In genomic region chr5:37005946-37006540, GRCh38 we compare ENCODE assay signal across 8 cellular contexts.
DNase-seq lines count a peak whose midpoint lies in the region; ATAC-seq and TF ChIP-seq lines count a peak whose summit lies in the region.

No MANE protein-coding gene starts in this region.

- peaks cover 23% of the 10 kb centered on the region for H3K36me3 Mint-ChIP-seq in Caco-2 (ENCODE audit: insufficient read depth, unreplicated experiment)

- H3K9me3 Mint-ChIP-seq in Caco-2 (ENCODE audit: unreplicated experiment), result no peaks in the 10 kb centered on the region

- no peak for TF ChIP-seq EP300 in suprapubic skin (IDR thresholded peaks at IDR 0.05)

- no peak overlapping the region for H3K27ac Mint-ChIP-seq in Caco-2 (ENCODE audit: unreplicated experiment)

- CTCF ChIA-PET in Caco-2 (lab: Charles Lee), result interaction anchor here (0.7 kb wide), 1 partner anchor 277 kb away, joined by 4 read pairs; no protein-coding TSS in a partner anchor

- intact Hi-C loops in Caco-2 (cut with micrococcal nuclease; ENCODE audit: unreplicated experiment), result no loop called here

- no peak overlapping the region for H3K4me3 Mint-ChIP-seq in Caco-2 (ENCODE audit: unreplicated experiment)

- H3K4me3 ChIP-seq in Caco-2 (ENCODE audit: low read depth, low read length) (no peak overlapping the region), foreskin fibroblast (ENCODE audit: low read depth in 1 of 2, low read length in 2 of 2) (no peak overlapping the region), suprapubic skin (no peak overlapping the region)

- TF ChIP-seq POLR2A in suprapubic skin (IDR thresholded peaks at IDR 0.05), result no peak

- no peak overlapping the region for H3K27ac ChIP-seq in suprapubic skin

- BruUV-seq in Caco-2 (replicated peaks; lab: Mats Ljungman, UMichigan), result no TSS peak

- H3K9me3 ChIP-seq in Caco-2 (no peaks in the 10 kb centered on the region), suprapubic skin (no peaks in the 10 kb centered on the region)

- H3K36me3 ChIP-seq in Caco-2 (ENCODE audit: control insufficient read depth, insufficient read depth, low read length) (no peaks in the 10 kb centered on the region; the same call in 1 of the 2 replicates), suprapubic skin (peaks cover 81% of the 10 kb centered on the region)

- no peaks in the 10 kb centered on the region for H3K27me3 Mint-ChIP-seq in Caco-2 (ENCODE audit: insufficient read depth, unreplicated experiment)

- H3K27me3 ChIP-seq in Caco-2 (replicated peaks; ENCODE audit: control insufficient read depth, insufficient read depth, low read length) (no peaks in the 10 kb centered on the region), suprapubic skin (no peaks in the 10 kb centered on the region)

- in situ Hi-C loops in SK-MEL-5 (cut with HindIII; ENCODE audit: low pct_unique_long_range_greater_than_20kb, low sequenced_read_pairs), result loop anchor here (25.0 kb wide), 1 partner anchor 294 kb away; no protein-coding TSS in a partner anchor

- WGBS in suprapubic skin, result 44% methylated on average over 5 of the region's 5 CpGs

- ATAC-seq in HG02588 (IDR thresholded peaks at IDR 0.05; ENCODE audit: unreplicated experiment) (no peak), GM18502 (IDR thresholded peaks at IDR 0.05; ENCODE audit: poor library complexity, unreplicated experiment) (no peak)

- DNase-seq in Caco-2, result no peak
- peak; percentile 35 for DNase-seq in HCEC 1CT
- DNase-seq in SK-MEL-5 (ENCODE audit: low read depth, low spot score), result peak; percentile 68
- peak in 1 of 2 donors; percentile 25 for DNase-seq in foreskin fibroblast
- no peak for DNase-seq in suprapubic skin (ENCODE audit: low spot score in 2 of 2)
- no peak for DNase-seq in NCI-H146 (lab: John Stamatoyannopoulos, UW)

- peaks cover 14% of the 10 kb centered on the region for H3K4me1 ChIP-seq in Caco-2
- H3K4me1 ChIP-seq in suprapubic skin, result no peaks in the 10 kb centered on the region

- peaks cover 11% of the 10 kb centered on the region for H3K4me1 Mint-ChIP-seq in Caco-2 (ENCODE audit: low read depth, unreplicated experiment)

- TF ChIP-seq CTCF in Caco-2 (IDR thresholded peaks at IDR 0.05; ENCODE audit: insufficient read depth in 1 of 2, low read depth in 1 of 2, low read length in 1 of 2, severe bottlenecking in 1 of 2, unreplicated experiment in 1 of 2), result peak; percentile 45 to 63
- peak; percentile 52 for TF ChIP-seq CTCF in foreskin fibroblast (IDR thresholded peaks at IDR 0.05; ENCODE audit: low read depth, low read length)
- TF ChIP-seq CTCF in suprapubic skin (IDR thresholded peaks at IDR 0.05), result peak; percentile 13 to 32

- POLR2A ChIA-PET in Caco-2 (lab: Charles Lee), result no interaction called here

Comparison
In these comparisons a context has a peak if more than half of its experiments do, and no peak if none do; other contexts are left out.
1. DNase-seq: peak in HCEC 1CT (single experiment) and SK-MEL-5 (single experiment); none in Caco-2 (0 of 2), suprapubic skin (0 of 2) and NCI-H146 (single experiment).
2. Peak in every context shown above with its lines, with median percentiles within 50 percentile points of each other: CTCF ChIP-seq.